In genomic region chr17:8150194-8151119, GRCh38 we compare ENCODE assay signal across 6 cellular contexts. TPM values are rescaled to one million over a fixed set of nuclear protein-coding genes. Genes with fewer than 3 reads are reported as not detected.
DNase-seq lines count a peak whose midpoint lies in the region; ATAC-seq and TF ChIP-seq lines count a peak whose summit lies in the region.

No MANE protein-coding gene starts in this region.

- no peaks in the 10 kb centered on the region for H3K27me3 ChIP-seq in neural cell (ENCODE audit: insufficient read depth, low read depth, low read length)

- H3K36me3 ChIP-seq in neural cell (ENCODE audit: insufficient read depth, low read length) = no peaks in the 10 kb centered on the region

- peak overlapping the region; percentile 95 for H3K4me3 Mint-ChIP-seq in activated naive CD8-positive, alpha-beta T cell treated with anti-CD3 and anti-CD28 coated beads, Interleukin-2, amount 10 ng/mL, durations not matched to agents 7 days and 5 days

- TF ChIP-seq CTCF in neural cell (IDR thresholded peaks at IDR 0.05; ENCODE audit: poor library complexity, severe bottlenecking) = no peak

- H3K9me2 ChIP-seq in neural cell (ENCODE audit: insufficient read depth, low read length) = no peaks in the 10 kb centered on the region

- H3K27ac Mint-ChIP-seq in activated naive CD8-positive, alpha-beta T cell treated with anti-CD3 and anti-CD28 coated beads, Interleukin-2, amount 10 ng/mL, durations not matched to agents 7 days and 5 days = no peak overlapping the region

- H3K27me3 Mint-ChIP-seq in activated naive CD8-positive, alpha-beta T cell treated with anti-CD3 and anti-CD28 coated beads, Interleukin-2, amount 10 ng/mL, durations not matched to agents 7 days and 5 days = no peaks in the 10 kb centered on the region

- DNase-seq in activated naive CD8-positive, alpha-beta T cell treated with anti-CD3 and anti-CD28 coated beads, Interleukin-2, amount 10 ng/mL, durations not matched to agents 7 days and 5 days = no peak
- no peak for DNase-seq in NCI-H2227 treated with DMSO at 0.1 percent for 48 hours (lab: John Stamatoyannopoulos, UW)
- DNase-seq in DMS 273 (lab: John Stamatoyannopoulos, UW; ENCODE audit: unreplicated experiment) = no peak

- peak overlapping the region; percentile 63 for H3K4me2 ChIP-seq in neural cell (ENCODE audit: low read length)

- peak overlapping the region; percentile 95 for H3K9ac ChIP-seq in neural cell (ENCODE audit: low read length)

- H3K27ac ChIP-seq in neural cell (ENCODE audit: low read length) = peak overlapping the region; percentile 95

- no peak for TF ChIP-seq EP300 in neural cell (conservative IDR thresholded peaks at IDR 0.05; ENCODE audit: poor library complexity, severe bottlenecking)

- H4K20me1 ChIP-seq in neural cell (ENCODE audit: insufficient read depth) = no peaks in the 10 kb centered on the region

- peaks cover 6% of the 10 kb centered on the region for H3F3A ChIP-seq in neural cell (ENCODE audit: insufficient read depth, low read length, poor library complexity, severe bottlenecking)

- ATAC-seq in GM19438 (IDR thresholded peaks at IDR 0.05; ENCODE audit: low read depth, unreplicated experiment) (peak; percentile 5), GM18520 (IDR thresholded peaks at IDR 0.05; ENCODE audit: unreplicated experiment) (no peak)
- no peak for ATAC-seq in activated naive CD8-positive, alpha-beta T cell treated with anti-CD3 and anti-CD28 coated beads, Interleukin-2, amount 10 ng/mL, durations not matched to agents 7 days and 5 days (ENCODE audit: low read depth)

- no peaks in the 10 kb centered on the region for H3K9me3 ChIP-seq in neural cell (ENCODE audit: low read length)

- H3K9me3 Mint-ChIP-seq in activated naive CD8-positive, alpha-beta T cell treated with anti-CD3 and anti-CD28 coated beads, Interleukin-2, amount 10 ng/mL, durations not matched to agents 7 days and 5 days = no peaks in the 10 kb centered on the region

- no peaks in the 10 kb centered on the region for H3K79me2 ChIP-seq in neural cell (replicated peaks; ENCODE audit: insufficient read depth, low read length)

- POLR2A ChIA-PET in activated naive CD8-positive, alpha-beta T cell treated with anti-CD3 and anti-CD28 coated beads, Interleukin-2, amount 10 ng/mL, durations not matched to agents 7 days and 5 days (lab: Charles Lee) = interaction anchor here (0.5 to 14.8 kb wide), 10 partner anchors 10 to 623 kb away, joined by 3 to 384 read pairs (median 4); partner anchors contain the start of genes AURKB, BORCS6 and PFAS

- no peak overlapping the region for H2AFZ ChIP-seq in neural cell (ENCODE audit: low read depth, low read length)

- peaks cover 11% of the 10 kb centered on the region for H3K36me3 Mint-ChIP-seq in activated naive CD8-positive, alpha-beta T cell treated with anti-CD3 and anti-CD28 coated beads, Interleukin-2, amount 10 ng/mL, durations not matched to agents 7 days and 5 days

- H3K4me3 ChIP-seq in neural cell (ENCODE audit: low read length) = peak overlapping the region; percentile 92

- no peak for TF ChIP-seq RAD21 in neural cell (conservative IDR thresholded peaks at IDR 0.05)

- peaks cover 35% of the 10 kb centered on the region for H3K4me1 Mint-ChIP-seq in activated naive CD8-positive, alpha-beta T cell treated with anti-CD3 and anti-CD28 coated beads, Interleukin-2, amount 10 ng/mL, durations not matched to agents 7 days and 5 days

TF ChIP-seq in neural cell, 6 proteins besides CTCF, POLR2A, EP300 and RAD21:
- TF ChIP-seq REST (IDR thresholded peaks at IDR 0.05; ENCODE audit: borderline replicate concordance) (no peak), TAF1 (IDR thresholded peaks at IDR 0.05; ENCODE audit: low read depth) (peak; percentile 35)

RNA-seq across cellular contexts. Expression of gene PER1, which starts 1.7 kb away (rescaled TPM):
- 10 to 100 TPM; 52.7 to 53.6 TPM for total RNA-seq in activated naive CD8-positive, alpha-beta T cell treated with anti-CD3 and anti-CD28 coated beads, Interleukin-2, amount 10 ng/mL, durations not matched to agents 7 days and 5 days
- 1.9 and 2.0 TPM in 2 replicates for polyA plus RNA-seq in neural cell
- polyA minus RNA-seq in neural cell = 16.8 and 20.2 TPM in 2 replicates

RNA-seq across cellular contexts. Expression of gene VAMP2, which starts 12.3 kb away (rescaled TPM):
- 100 to 1,000 TPM; 116 to 118 TPM for total RNA-seq in activated naive CD8-positive, alpha-beta T cell treated with anti-CD3 and anti-CD28 coated beads, Interleukin-2, amount 10 ng/mL, durations not matched to agents 7 days and 5 days
- 91.6 and 98.3 TPM in 2 replicates for polyA plus RNA-seq in neural cell
- 80.3 and 88.3 TPM in 2 replicates for polyA minus RNA-seq in neural cell

RNA-seq across cellular contexts. Expression of gene TMEM107, which starts 25.7 kb away (rescaled TPM):
- total RNA-seq in activated naive CD8-positive, alpha-beta T cell treated with anti-CD3 and anti-CD28 coated beads, Interleukin-2, amount 10 ng/mL, durations not matched to agents 7 days and 5 days = 10 to 100 TPM; 39.5 to 46.4 TPM
- polyA plus RNA-seq in neural cell = 23.3 and 31.7 TPM in 2 replicates
- polyA minus RNA-seq in neural cell = 46.0 and 56.4 TPM in 2 replicates

RNA-seq across cellular contexts. Expression of gene HES7, which starts 26.6 kb away (rescaled TPM):
- under 1 TPM; 0.23 to 0.75 TPM for total RNA-seq in activated naive CD8-positive, alpha-beta T cell treated with anti-CD3 and anti-CD28 coated beads, Interleukin-2, amount 10 ng/mL, durations not matched to agents 7 days and 5 days
- 7.3 and 15.3 TPM in 2 replicates for polyA plus RNA-seq in neural cell
- polyA minus RNA-seq in neural cell = 2.4 TPM in 1 of 2 replicates, not detected in the other

RNA-seq across cellular contexts. Expression of gene ALOXE3, which starts 32.1 kb away (rescaled TPM):
- not detected for total RNA-seq in activated naive CD8-positive, alpha-beta T cell treated with anti-CD3 and anti-CD28 coated beads, Interleukin-2, amount 10 ng/mL, durations not matched to agents 7 days and 5 days
- polyA plus RNA-seq in neural cell = 0.77 and 1.6 TPM in 2 replicates
- 0.73 and 0.81 TPM in 2 replicates for polyA minus RNA-seq in neural cell
